8 cellular contexts compared by ENCODE assay signal in genomic region chr11:36508743-36509142, GRCh38. TPM values are rescaled to one million over a fixed set of nuclear protein-coding genes. Genes with fewer than 3 reads are reported as not detected.
DNase-seq lines count a peak whose midpoint lies in the region; ATAC-seq, FAIRE-seq and TF ChIP-seq lines count a peak whose summit lies in the region.

No MANE protein-coding gene starts in this region.

- H3K4me3 ChIP-seq in GM08714 (ENCODE audit: low read length) (peak overlapping the region; percentile 84), esophagus squamous epithelium (peak overlapping the region; percentile 68 to 99 (median 94)), prostate gland (peak overlapping the region; percentile 62 to 80)

- intact Hi-C loops in esophagus squamous epithelium (cut with DNase I) (no loop called here), prostate gland (cut with DNase I) (no loop called here)

- peaks cover 0 to 41% (median 7%) of the 10 kb centered on the region in 3 donors for H3K4me1 ChIP-seq in esophagus squamous epithelium
- no peaks in the 10 kb centered on the region for H3K4me1 ChIP-seq in prostate gland (replicated peaks)

- TF ChIP-seq CTCF in esophagus squamous epithelium (IDR thresholded peaks at IDR 0.05) (no peak), prostate gland (IDR thresholded peaks at IDR 0.05) (no peak), GM13977 (IDR thresholded peaks at IDR 0.05; ENCODE audit: extremely low read depth, insufficient read depth, missing control alignments) (no peak)

- peaks cover 0 to 6% (median 0%) of the 10 kb centered on the region in 3 donors for H3K36me3 ChIP-seq in esophagus squamous epithelium
- H3K36me3 ChIP-seq in prostate gland: no peaks in the 10 kb centered on the region

- 6 to 19% methylated on average over 3 of the region's 3 CpGs for WGBS in esophagus squamous epithelium, 2 donors
- WGBS in prostate gland: 8% methylated on average over 3 of the region's 3 CpGs

- ATAC-seq in GM18907 (IDR thresholded peaks at IDR 0.05; ENCODE audit: unreplicated experiment) (no peak), GM18858 (IDR thresholded peaks at IDR 0.05; ENCODE audit: unreplicated experiment) (no peak)

- H3K27ac ChIP-seq in esophagus squamous epithelium (peak overlapping the region; percentile 90 to 99 (median 96)), prostate gland (peak overlapping the region; percentile 83 to 87)

- TF ChIP-seq POLR2A in esophagus squamous epithelium (IDR thresholded peaks at IDR 0.05): no peak
- TF ChIP-seq POLR2A in prostate gland (IDR thresholded peaks at IDR 0.05): no peak
- TF ChIP-seq POLR2A in GM12891 (IDR thresholded peaks at IDR 0.05; ENCODE audit: low read depth, low read length): no peak

- FAIRE-seq in GM12891 (lab: Jason Lieb, UNC): no peak

- no peaks in the 10 kb centered on the region for H3K27me3 ChIP-seq in esophagus squamous epithelium
- H3K27me3 ChIP-seq in prostate gland (replicated peaks; ENCODE audit: insufficient read depth): no peaks in the 10 kb centered on the region

- peaks cover 0 to 1% (median 0%) of the 10 kb centered on the region in 3 donors for H3K9me3 ChIP-seq in esophagus squamous epithelium
- H3K9me3 ChIP-seq in prostate gland: no peaks in the 10 kb centered on the region

- DNase-seq in SK-MEL-5 (ENCODE audit: low read depth, low spot score): peak; percentile 12
- DNase-seq in esophagus squamous epithelium (lab: John Stamatoyannopoulos, UW): no peak
- DNase-seq in prostate gland (ENCODE audit: low spot score): no peak
- DNase-seq in GM12891 (ENCODE audit: insufficient read length, low spot score): no peak
- no peak for DNase-seq in GM13977 (ENCODE audit: low spot score)

- in situ Hi-C loops in SK-MEL-5 (cut with HindIII; ENCODE audit: low pct_unique_long_range_greater_than_20kb, low sequenced_read_pairs): no loop called here
- in situ Hi-C loops in GM13977 (cut with MboI; ENCODE audit: low pct_unique_long_range_greater_than_20kb, low sequenced_read_pairs, unreplicated experiment): no loop called here

TF ChIP-seq in GM12891, 5 proteins besides CTCF, POLR2A, EP300 and RAD21:
- TF ChIP-seq POLR2AphosphoS5 (IDR thresholded peaks at IDR 0.05; ENCODE audit: low read depth, low read length) (no peak), TAF1 (IDR thresholded peaks at IDR 0.05; ENCODE audit: low read depth, low read length) (no peak), POU2F2 (IDR thresholded peaks at IDR 0.05; ENCODE audit: low read depth, low read length) (no peak), PAX5 (IDR thresholded peaks at IDR 0.05; ENCODE audit: insufficient read depth, low read length, severe bottlenecking) (no peak), SPI1 (IDR thresholded peaks at IDR 0.05; ENCODE audit: low read depth, low read length) (no peak)

RNA-seq across cellular contexts. Expression of gene TRAF6, which starts 1.3 kb away (rescaled TPM):
- total RNA-seq in SK-MEL-5 (2014; rRNA removed; shearing (Covaris generic)): 9.6 TPM in 2 replicates
- 3.3 and 5.2 TPM in 2 replicates for polyA plus RNA-seq in SK-MEL-5 (2015; cell fraction: cytosol; rRNA removed)
- polyA plus RNA-seq in SK-MEL-5 (2015; cell fraction: nucleus; rRNA removed): 15.9 and 17.2 TPM in 2 replicates
- total RNA-seq in esophagus squamous epithelium (10 to 100 TPM in 1 of 4 donors, 1 to 10 TPM in 3; 7.8 to 12.2 (median 7.9) TPM), prostate gland (10 to 100 TPM; 10.3 to 19.0 TPM)
- 3.0 TPM for polyA plus RNA-seq in GM12891 (2012; ENCODE audit: low read depth, missing spikeins)

RNA-seq across cellular contexts. Expression of gene RAG1, which starts 59.1 kb away (rescaled TPM):
- total RNA-seq in SK-MEL-5 (2014; rRNA removed; shearing (Covaris generic)): 0.61 and 0.80 TPM in 2 replicates
- 0.38 and 0.65 TPM in 2 replicates for polyA plus RNA-seq in SK-MEL-5 (2015; cell fraction: cytosol; rRNA removed)
- polyA plus RNA-seq in SK-MEL-5 (2015; cell fraction: nucleus; rRNA removed): 0.23 and 4.5 TPM in 2 replicates
- under 1 TPM; 0.04 to 0.34 (median 0.24) TPM for total RNA-seq in esophagus squamous epithelium
- total RNA-seq in prostate gland: 1 to 10 TPM in 1 of 2 donors, under 1 TPM in 1; 0.91 to 1.4 TPM
- polyA plus RNA-seq in GM12891 (2012; ENCODE audit: low read depth, missing spikeins): 0.03 TPM
